1 cellular context compared by ENCODE assay signal in genomic region chr10:96570983-96571964, GRCh38.
TF ChIP-seq lines count a peak whose summit lies in the region.

No MANE protein-coding gene starts in this region.

TF ChIP-seq in GM23338, 12 proteins besides CTCF, POLR2A, EP300 and RAD21 (continued from another document):
- TF ChIP-seq ZNF462 (CRISPR knock-in tag; IDR thresholded peaks at IDR 0.05) (no peak), NANOG (IDR thresholded peaks at IDR 0.05; ENCODE audit: borderline replicate concordance) (no peak), EZH2phosphoT487 (IDR thresholded peaks at IDR 0.05; ENCODE audit: unreplicated experiment) (no peak), REST (IDR thresholded peaks at IDR 0.05; ENCODE audit: unreplicated experiment) (no peak), POLR2AphosphoS5 (IDR thresholded peaks at IDR 0.05; ENCODE audit: low read depth) (no peak), ZNF114 (CRISPR knock-in tag; IDR thresholded peaks at IDR 0.05) (no peak)
